Comparison of ENCODE assay signal across 15 cellular contexts in the genomic region with DNA sequence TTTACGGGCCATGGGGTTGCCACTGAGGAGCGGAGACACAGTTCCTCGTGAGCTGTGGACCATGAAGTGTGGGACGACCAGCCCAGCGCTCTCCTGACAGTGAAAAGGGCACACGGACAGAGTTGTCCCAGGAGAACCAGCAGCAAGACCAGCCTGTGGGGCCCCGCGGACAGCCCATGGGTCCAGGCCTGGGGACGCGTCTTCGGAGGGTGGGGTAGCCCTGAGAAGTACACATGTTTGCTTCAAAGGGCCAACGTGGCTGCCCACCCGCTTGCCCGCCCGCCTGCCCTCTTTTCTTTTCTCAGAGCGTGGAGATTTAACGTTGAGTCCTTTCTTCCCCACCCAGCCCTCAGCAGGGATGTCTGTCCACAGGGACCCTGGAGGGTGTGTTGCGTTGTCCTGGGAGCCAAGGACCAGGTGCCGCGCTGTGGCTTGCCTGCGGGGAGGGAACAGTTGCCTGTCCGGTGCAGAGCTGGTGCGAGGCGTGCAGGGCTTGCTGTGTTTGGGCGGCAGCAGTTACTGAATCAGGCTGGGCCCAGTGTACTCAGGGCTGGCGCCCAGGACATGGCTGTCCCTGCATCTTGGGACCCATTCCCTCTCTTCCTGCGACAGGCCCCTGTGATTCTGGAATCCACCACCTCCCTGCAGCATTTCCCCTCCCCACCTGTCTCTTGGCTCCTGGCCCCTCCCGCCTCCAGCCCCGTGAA.
DNase-seq lines count a peak whose midpoint lies in the region; ATAC-seq and TF ChIP-seq lines count a peak whose summit lies in the region.
"Had no signal": no experiment of that assay in that cellular context is flagged by ENCODE, and none has a peak within 500 bp of the region (broad histone marks: within the 10 kb centered on the region; RNA-seq: fewer than 3 reads in every experiment).

No MANE protein-coding gene starts in this region.

- CTCF ChIA-PET in naive thymus-derived CD4-positive, alpha-beta T cell (lab: Charles Lee) = no interaction called here

- no peak overlapping the region for H3K27ac Mint-ChIP-seq in naive thymus-derived CD4-positive, alpha-beta T cell

- no peaks in the 10 kb centered on the region for H3K36me3 Mint-ChIP-seq in naive thymus-derived CD4-positive, alpha-beta T cell
- H3K36me3 Mint-ChIP-seq: CD14-positive monocyte; CD8-positive, alpha-beta memory T cell had no signal

- no peak overlapping the region for H3K4me3 Mint-ChIP-seq in naive thymus-derived CD4-positive, alpha-beta T cell
- H3K4me3 Mint-ChIP-seq: CD14-positive monocyte; CD8-positive, alpha-beta memory T cell had no signal

- DNase-seq in left cardiac atrium = peak; percentile 12
- DNase-seq in right atrium auricular region (ENCODE audit: low spot score) = no peak
- peak; percentile 34 for DNase-seq in lower lobe of right lung
- peak; percentile 12 to 35 for DNase-seq in psoas muscle
- DNase-seq in medulla oblongata (ENCODE audit: extremely low spot score) = no peak
- no peak for DNase-seq in naive thymus-derived CD4-positive, alpha-beta T cell
- DNase-seq: ACHN; Caco-2; CD8-positive, alpha-beta memory T cell; GF-D8 had no signal

- no peak overlapping the region for H3K9ac ChIP-seq in BLaER1 treated with 17β-estradiol and CSF1 and Interleukin-3, amounts not matched to agents 10 nM and 100 nM

- H3K27ac ChIP-seq in right atrium auricular region = no peak overlapping the region
- H3K27ac ChIP-seq in BLaER1 treated with 17β-estradiol and CSF1 and Interleukin-3, amounts not matched to agents 10 nM and 100 nM = no peak overlapping the region
- no peak overlapping the region for H3K27ac ChIP-seq in lower lobe of right lung
- H3K27ac ChIP-seq in psoas muscle = no peak overlapping the region
- H3K27ac ChIP-seq in naive thymus-derived CD4-positive, alpha-beta T cell (ENCODE audit: low read depth, low read length) = no peak overlapping the region
- H3K27ac ChIP-seq: HL-60 had no signal

- no peaks in the 10 kb centered on the region for H4K20me1 ChIP-seq in BLaER1 treated with 17β-estradiol and CSF1 and Interleukin-3, amounts not matched to agents 10 nM and 100 nM

- ATAC-seq in left cardiac atrium = no peak
- no peak for ATAC-seq in lower lobe of right lung
- ATAC-seq in psoas muscle = no peak
- ATAC-seq in GM18861 (IDR thresholded peaks at IDR 0.05; ENCODE audit: unreplicated experiment) = no peak
- no peak for ATAC-seq in naive thymus-derived CD4-positive, alpha-beta T cell

- H3K9me3 ChIP-seq in right atrium auricular region (no peaks in the 10 kb centered on the region), lower lobe of right lung (no peaks in the 10 kb centered on the region), psoas muscle (no peaks in the 10 kb centered on the region)
- no peaks in the 10 kb centered on the region for H3K9me3 ChIP-seq in BLaER1 treated with 17β-estradiol and CSF1 and Interleukin-3, amounts not matched to agents 10 nM and 100 nM (replicated peaks in 1 of 11)
- no peaks in the 10 kb centered on the region for H3K9me3 ChIP-seq in naive thymus-derived CD4-positive, alpha-beta T cell (ENCODE audit: control insufficient read depth in 2 of 3, low read length in 3 of 3)
- H3K9me3 ChIP-seq: Caco-2, HAP-1 had no signal

- H3K4me3 ChIP-seq in right atrium auricular region (no peak overlapping the region), lower lobe of right lung (no peak overlapping the region), psoas muscle (no peak overlapping the region)
- H3K4me3 ChIP-seq in BLaER1 treated with 17β-estradiol and CSF1 and Interleukin-3, amounts not matched to agents 10 nM and 100 nM = no peak overlapping the region
- H3K4me3 ChIP-seq in naive thymus-derived CD4-positive, alpha-beta T cell (ENCODE audit: low read length) = no peak overlapping the region
- H3K4me3 ChIP-seq: HAP-1 had no signal

- peak overlapping the region in 7 of 11 experiments; percentile 12 to 81 (median 70); a peak in 11 of 22 replicates for H3K4me2 ChIP-seq in BLaER1 treated with 17β-estradiol and CSF1 and Interleukin-3, amounts not matched to agents 10 nM and 100 nM

- H3K36me3 ChIP-seq in right atrium auricular region (no peaks in the 10 kb centered on the region), lower lobe of right lung (no peaks in the 10 kb centered on the region), psoas muscle (ENCODE audit: insufficient read depth in 1 of 2, low read depth in 1 of 2) (no peaks in the 10 kb centered on the region)
- H3K36me3 ChIP-seq in BLaER1 treated with 17β-estradiol and CSF1 and Interleukin-3, amounts not matched to agents 10 nM and 100 nM = no peaks in the 10 kb centered on the region
- H3K36me3 ChIP-seq in naive thymus-derived CD4-positive, alpha-beta T cell (ENCODE audit: control insufficient read depth in 2 of 3, insufficient read depth in 3 of 3, low read length in 3 of 3) = no peaks in the 10 kb centered on the region
- H3K36me3 ChIP-seq: HAP-1 had no signal

- H3K27me3 ChIP-seq in right atrium auricular region = no peaks in the 10 kb centered on the region
- H3K27me3 ChIP-seq in BLaER1 treated with 17β-estradiol and CSF1 and Interleukin-3, amounts not matched to agents 10 nM and 100 nM = no peaks in the 10 kb centered on the region
- no peaks in the 10 kb centered on the region for H3K27me3 ChIP-seq in lower lobe of right lung (ENCODE audit: low read depth)
- no peaks in the 10 kb centered on the region for H3K27me3 ChIP-seq in psoas muscle (ENCODE audit: insufficient read depth in 3 of 3, low read length in 2 of 3)
- no peaks in the 10 kb centered on the region for H3K27me3 ChIP-seq in naive thymus-derived CD4-positive, alpha-beta T cell (ENCODE audit: control insufficient read depth in 2 of 2, insufficient read depth in 2 of 2, low read length in 2 of 2)

- no peak for TF ChIP-seq CTCF in right atrium auricular region (IDR thresholded peaks at IDR 0.05)
- no peak for TF ChIP-seq CTCF in lower lobe of right lung (IDR thresholded peaks at IDR 0.05)
- no peak for TF ChIP-seq CTCF in psoas muscle (IDR thresholded peaks at IDR 0.05)

- H3K27me3 Mint-ChIP-seq in naive thymus-derived CD4-positive, alpha-beta T cell = peaks cover 0 to 3% (median 0%) of the 10 kb centered on the region in 5 donors

- intact Hi-C loops in left cardiac atrium (cut with DNase I) = no loop called here
- intact Hi-C loops in lower lobe of right lung (cut with DNase I) = no loop called here
- intact Hi-C loops in psoas muscle (cut with DNase I) = no loop called here
- intact Hi-C loops in naive thymus-derived CD4-positive, alpha-beta T cell (cut with micrococcal nuclease) = no loop called here

- H3K9me3 Mint-ChIP-seq in naive thymus-derived CD4-positive, alpha-beta T cell = peaks cover 0 to 2% (median 0%) of the 10 kb centered on the region in 11 donors
- H3K9me3 Mint-ChIP-seq: CD8-positive, alpha-beta memory T cell had no signal

- peaks cover 0 to 10% (median 0%) of the 10 kb centered on the region in 7 donors for H3K4me1 Mint-ChIP-seq in naive thymus-derived CD4-positive, alpha-beta T cell
- H3K4me1 Mint-ChIP-seq: CD8-positive, alpha-beta memory T cell had no signal

- POLR2A ChIA-PET in naive thymus-derived CD4-positive, alpha-beta T cell (lab: Charles Lee) = no interaction called here

- H3K4me1 ChIP-seq in right atrium auricular region = peaks cover 0 to 12% of the 10 kb centered on the region in 2 donors
- H3K4me1 ChIP-seq in BLaER1 treated with 17β-estradiol and CSF1 and Interleukin-3, amounts not matched to agents 10 nM and 100 nM = peaks cover 0 to 54% (median 44%) of the 10 kb centered on the region in 10 experiments; a peak in 17 of 20 replicates
- H3K4me1 ChIP-seq in lower lobe of right lung = no peaks in the 10 kb centered on the region
- peaks cover 7% of the 10 kb centered on the region for H3K4me1 ChIP-seq in psoas muscle
- H3K4me1 ChIP-seq in naive thymus-derived CD4-positive, alpha-beta T cell (ENCODE audit: control insufficient read depth in 2 of 2, insufficient read depth in 2 of 2, low read length in 2 of 2) = no peaks in the 10 kb centered on the region
- H3K4me1 ChIP-seq: Caco-2, HAP-1 had no signal

- WGBS in psoas muscle, 3 donors = 89 to 93% (median 91%) methylated on average over 29 of the region's 29 CpGs

Comparison
In these comparisons a context has a peak if more than half of its experiments do, and no peak if none do; other contexts are left out.
1. DNase-seq: peak in left cardiac atrium (single experiment), lower lobe of right lung (single experiment) and psoas muscle (2 of 2); none in right atrium auricular region (single experiment), medulla oblongata (single experiment) and naive thymus-derived CD4-positive, alpha-beta T cell (0 of 9).